In the genomic region with DNA sequence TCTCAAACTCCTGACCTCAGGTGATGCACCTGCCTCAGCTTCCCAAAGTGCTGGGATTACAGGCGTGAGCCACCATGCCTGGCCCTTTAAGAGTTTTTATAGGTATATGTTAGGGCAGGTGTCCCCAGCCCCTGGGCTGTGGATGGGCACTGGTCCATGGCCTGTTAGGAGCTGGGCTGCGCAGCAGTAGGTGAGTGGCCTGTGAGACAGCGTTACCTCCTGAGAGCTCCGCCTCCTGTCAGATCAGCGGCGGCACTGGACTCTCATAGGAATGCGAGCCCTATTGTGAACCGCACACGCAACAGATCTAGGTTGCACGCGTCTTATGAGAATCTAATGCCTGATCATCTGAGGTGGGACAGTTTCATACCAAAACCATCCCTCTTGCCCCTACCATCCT, we compare ENCODE assay signal across 29 cellular contexts.
"Had no signal": no experiment of that assay in that cellular context is flagged by ENCODE, and none has a peak within 500 bp of the region (broad histone marks: within the 10 kb centered on the region; RNA-seq: fewer than 3 reads in every experiment).

No MANE protein-coding gene starts in this region.

- H3K9me3 ChIP-seq: heart right ventricle, lower lobe of right lung, pancreas, prostate gland, sigmoid colon, testis, thyroid gland, transverse colon, upper lobe of left lung, vagina had no signal

- H3K36me3 ChIP-seq: pancreas, prostate gland, sigmoid colon, thyroid gland, transverse colon, vagina had no signal

- ATAC-seq: left lobe of liver; lower lobe of right lung; natural killer cell; pancreas; stimulated activated memory B cell treated with anti-CD40 and anti-IgM and Interleukin-4, amounts not matched to agents 10 μg/mL and 1 μg/mL and 100 μg/mL, for 72 hours had no signal

- DNase-seq: heart right ventricle; islet precursor cell; lower lobe of right lung; mammary epithelial cell; mesenchymal stem cell; naive B cell; natural killer cell; nucleus accumbens; pancreas; posterior cingulate gyrus; retina; right cardiac atrium; sigmoid colon; small intestine; stimulated activated CD4-positive, alpha-beta T cell treated with anti-CD3 and anti-CD28 coated beads, Interleukin-1b, Interleukin-23, amount 100 ng/mL, for 48 hours; stimulated activated CD4-positive, alpha-beta T cell treated with anti-CD3 and anti-CD28 coated beads, Interleukin-2, amount 100 ng/mL, for 48 hours; stimulated activated CD4-positive, alpha-beta T cell treated with anti-CD3 and anti-CD28 coated beads, Interleukin-4, amount 100 ng/mL, for 4 hours; stimulated activated CD8-positive, alpha-beta memory T cell treated with anti-CD3 and anti-CD28 coated beads, Interleukin-4, amount 100 ng/mL, for 48 hours; stimulated activated naive CD4-positive, alpha-beta T cell treated with Interleukin-2 at 50 U/mL for 16 hours; stimulated activated naive CD8-positive, alpha-beta T cell treated with anti-CD3 and anti-CD28 coated beads, Interleukin-15, amount 100 ng/mL, for 72 hours; testis; thyroid gland; transverse colon had no signal

- H3K27me3 ChIP-seq: heart right ventricle, hepatocyte, pancreas, sigmoid colon, testis, thyroid gland, transverse colon, upper lobe of left lung, vagina had no signal

- H3K27ac ChIP-seq: hepatocyte, lower lobe of right lung, pancreas, prostate gland, sigmoid colon, testis, thyroid gland, transverse colon, upper lobe of left lung, vagina had no signal

- H3K4me1 ChIP-seq: pancreas, prostate gland, sigmoid colon, testis, thyroid gland, transverse colon, upper lobe of left lung, vagina had no signal

- H3K4me3 ChIP-seq: heart right ventricle, hepatocyte, lower lobe of right lung, pancreas, prostate gland, sigmoid colon, testis, thyroid gland, transverse colon, upper lobe of left lung, vagina had no signal
